20 cellular contexts compared by ENCODE assay signal in the genomic region with DNA sequence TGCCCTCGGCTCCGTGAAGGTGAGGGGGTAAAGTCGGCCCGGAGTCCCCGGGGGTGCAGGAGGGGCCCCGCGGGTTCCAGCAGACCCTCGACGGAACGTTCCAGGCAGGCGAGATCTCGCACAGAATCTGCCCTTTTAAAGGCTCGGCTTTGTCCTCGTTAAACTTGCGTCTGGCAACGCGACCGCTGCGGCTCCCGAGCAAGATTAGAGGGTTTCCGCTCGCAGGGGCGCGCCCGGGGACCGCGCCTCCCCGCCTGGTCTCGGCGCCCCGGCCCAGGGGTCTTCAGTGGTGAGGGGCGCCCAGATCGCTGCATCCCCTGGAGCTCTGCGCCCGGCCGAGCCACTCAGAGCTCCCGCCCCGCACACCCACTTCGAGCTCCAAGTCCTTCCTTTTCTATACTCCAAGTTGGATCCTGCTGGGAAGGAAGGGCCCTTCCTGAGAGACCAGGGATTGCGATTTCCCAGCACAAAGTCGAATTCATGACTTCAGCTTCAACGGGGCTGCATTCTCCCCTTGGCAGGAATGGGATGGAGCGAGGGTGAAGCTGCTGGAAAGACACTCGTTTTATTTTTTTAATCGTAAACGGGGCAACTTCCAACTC. TPM values are rescaled to one million over a fixed set of nuclear protein-coding genes. Genes with fewer than 3 reads are reported as not detected.
DNase-seq lines count a peak whose midpoint lies in the region; FAIRE-seq and TF ChIP-seq lines count a peak whose summit lies in the region.
"Had no signal": no experiment of that assay in that cellular context is flagged by ENCODE, and none has a peak within 500 bp of the region (broad histone marks: within the 10 kb centered on the region; RNA-seq: fewer than 3 reads in every experiment).

No MANE protein-coding gene starts in this region.

- no peak overlapping the region for H2AFZ ChIP-seq in keratinocyte (ENCODE audit: control insufficient read depth, low read length)

- H4K20me1 ChIP-seq in BLaER1 (0 out of 2 replicates have a peak, but pooled peaks cover 5% of the 10 kb centered on the region), keratinocyte (ENCODE audit: control insufficient read depth, extremely low read depth, insufficient read depth, low read length) (no peaks in the 10 kb centered on the region)

- H3K4me2 ChIP-seq in BLaER1: no peak overlapping the region
- H3K4me2 ChIP-seq in keratinocyte (ENCODE audit: control insufficient read depth, extremely low read depth, insufficient read depth, low read depth, low read length): peak overlapping the region; percentile 35

- peaks cover 2% of the 10 kb centered on the region for H3K4me1 Mint-ChIP-seq in progenitor cell of endocrine pancreas (ENCODE audit: low read depth)

- H3K9ac ChIP-seq in BLaER1: no peak overlapping the region
- no peak overlapping the region for H3K9ac ChIP-seq in adipocyte (ENCODE audit: low read length)
- H3K9ac ChIP-seq in keratinocyte (ENCODE audit: control insufficient read depth, extremely low read depth, insufficient read depth, low read length): no peak overlapping the region

- WGBS in esophagus squamous epithelium, 2 donors: 12 to 19% methylated on average over 6 to 13 of the region's 46 CpGs

- 0 out of 2 replicates have a peak, but pooled peaks cover 4% of the 10 kb centered on the region for H3K4me1 ChIP-seq in BLaER1
- no peaks in the 10 kb centered on the region for H3K4me1 ChIP-seq in adipocyte (ENCODE audit: control insufficient read depth, insufficient read depth, low read length)
- no peaks in the 10 kb centered on the region for H3K4me1 ChIP-seq in keratinocyte (ENCODE audit: control insufficient read depth, extremely low read depth, insufficient read depth, low read length)
- peaks cover 3 to 43% (median 6%) of the 10 kb centered on the region in 3 donors for H3K4me1 ChIP-seq in esophagus squamous epithelium
- H3K4me1 ChIP-seq: ascending aorta, foreskin keratinocyte had no signal

- intact Hi-C loops in esophagus squamous epithelium (cut with DNase I): no loop called here

- no peaks in the 10 kb centered on the region for H3K79me2 ChIP-seq in keratinocyte (ENCODE audit: control insufficient read depth, insufficient read depth, low read length)

- peak overlapping the region; percentile 28; the same call in 1 of the 2 replicates for H3K4me3 ChIP-seq in BLaER1
- no peak overlapping the region for H3K4me3 ChIP-seq in H7 (ENCODE audit: insufficient read depth, low read depth, low read length)
- peak overlapping the region; percentile 23 for H3K4me3 ChIP-seq in adipocyte (ENCODE audit: low read length)
- no peak overlapping the region for H3K4me3 ChIP-seq in keratinocyte (ENCODE audit: control insufficient read depth in 2 of 3, extremely low read depth in 1 of 3, insufficient read depth in 2 of 3, low read depth in 1 of 3, low read length in 3 of 3)
- H3K4me3 ChIP-seq in esophagus squamous epithelium: no peak overlapping the region
- H3K4me3 ChIP-seq: ascending aorta had no signal

- DNase-seq in H7 (peak; percentile 56), adipocyte (ENCODE audit: low read depth) (peak; percentile 9), keratinocyte (ENCODE audit: low read depth, low spot score) (no peak), esophagus squamous epithelium (lab: John Stamatoyannopoulos, UW) (no peak), progenitor cell of endocrine pancreas (ENCODE audit: low spot score, unreplicated experiment) (no peak), C1 segment of cervical spinal cord (lab: John Stamatoyannopoulos, UW) (no peak)
- no peak for DNase-seq in stimulated activated CD4-positive, alpha-beta T cell treated with anti-CD3 and anti-CD28 coated beads, Interleukin-4, amount 100 ng/mL, for 1 hour
- DNase-seq: dorsolateral prefrontal cortex; foreskin keratinocyte; HFFc6; KG1; NCI-H1694; NCI-H510A treated with DMSO at 0.1 percent for 48 hours; OCI-M1; stimulated activated CD4-positive, alpha-beta T cell treated with anti-CD3 and anti-CD28 coated beads, Interleukin-12 subunit alpha, Interleukin-12 subunit beta, amount 100 ng/mL, for 4 hours had no signal

- TF ChIP-seq POLR2A in esophagus squamous epithelium (IDR thresholded peaks at IDR 0.05): no peak

- no peak overlapping the region for H3K27ac Mint-ChIP-seq in progenitor cell of endocrine pancreas
- H3K27ac Mint-ChIP-seq: HFFc6 had no signal

- no peaks in the 10 kb centered on the region for H3K9me3 Mint-ChIP-seq in progenitor cell of endocrine pancreas (ENCODE audit: low read depth)

- H3K27ac ChIP-seq in BLaER1 (no peak overlapping the region), keratinocyte (ENCODE audit: control insufficient read depth, insufficient read depth, low read length) (no peak overlapping the region), esophagus squamous epithelium (no peak overlapping the region)
- H3K27ac ChIP-seq: ascending aorta, dorsolateral prefrontal cortex, foreskin keratinocyte, suprapubic skin had no signal

- no peak overlapping the region for H3K4me3 Mint-ChIP-seq in progenitor cell of endocrine pancreas (ENCODE audit: low read depth)

- no peaks in the 10 kb centered on the region for H3K36me3 Mint-ChIP-seq in progenitor cell of endocrine pancreas (ENCODE audit: insufficient read depth)

- H3K9me3 ChIP-seq in BLaER1: peaks cover 20% of the 10 kb centered on the region
- H3K9me3 ChIP-seq in adipocyte (ENCODE audit: control insufficient read depth, low read length): no peaks in the 10 kb centered on the region
- peaks cover 4% of the 10 kb centered on the region for H3K9me3 ChIP-seq in keratinocyte (ENCODE audit: control insufficient read depth, low read depth, low read length)
- no peaks in the 10 kb centered on the region for H3K9me3 ChIP-seq in esophagus squamous epithelium
- H3K9me3 ChIP-seq: ascending aorta, suprapubic skin had no signal

- H3K36me3 ChIP-seq in BLaER1 (no peaks in the 10 kb centered on the region), H7 (replicated peaks; ENCODE audit: control insufficient read depth, insufficient read depth, low read length) (no peaks in the 10 kb centered on the region), adipocyte (ENCODE audit: control insufficient read depth, insufficient read depth, low read length, severe bottlenecking) (no peaks in the 10 kb centered on the region), keratinocyte (ENCODE audit: control insufficient read depth in 2 of 2, extremely low read depth in 1 of 2, insufficient read depth in 2 of 2, low read length in 2 of 2) (no peaks in the 10 kb centered on the region), esophagus squamous epithelium (no peaks in the 10 kb centered on the region)
- H3K36me3 ChIP-seq: ascending aorta, suprapubic skin had no signal

- H3K9me1 ChIP-seq in keratinocyte (ENCODE audit: control insufficient read depth, extremely low read depth, insufficient read depth, low read length): no peaks in the 10 kb centered on the region

- H3K27me3 Mint-ChIP-seq in progenitor cell of endocrine pancreas: peaks cover 13% of the 10 kb centered on the region

- TF ChIP-seq CTCF in keratinocyte (optimal IDR thresholded peaks at IDR 0.05 in 1 of 3, IDR thresholded peaks at IDR 0.05 in 1 of 3, conservative IDR thresholded peaks at IDR 0.05 in 1 of 3; ENCODE audit: extremely low read depth in 1 of 3, insufficient read depth in 2 of 3, low read length in 3 of 3) (no peak), esophagus squamous epithelium (IDR thresholded peaks at IDR 0.05) (no peak), progenitor cell of endocrine pancreas (IDR thresholded peaks at IDR 0.05; ENCODE audit: unreplicated experiment) (no peak)

- FAIRE-seq in keratinocyte (lab: Jason Lieb, UNC): no peak

- H3K27me3 ChIP-seq in BLaER1 (peaks cover 68% of the 10 kb centered on the region), H7 (ENCODE audit: control insufficient read depth, insufficient read depth, low read length) (no peaks in the 10 kb centered on the region; the same call in 1 of the 2 replicates), adipocyte (replicated peaks; ENCODE audit: control insufficient read depth, insufficient read depth, low read length) (peaks cover 45% of the 10 kb centered on the region), keratinocyte (ENCODE audit: control insufficient read depth, extremely low read depth, insufficient read depth, low read length) (peaks cover 54% of the 10 kb centered on the region), esophagus squamous epithelium (peaks cover 0 to 80% (median 4%) of the 10 kb centered on the region in 4 donors)

- dilution Hi-C loops in keratinocyte (cut with MboI; ENCODE audit: extremely low pct_ligation_motif_present, low sequenced_read_pairs): no loop called here

RNA-seq across cellular contexts. Expression of gene PROP1, which starts 11.4 kb away (rescaled TPM):
- not detected in 2 replicates for total RNA-seq in H7 (2014; rRNA removed; shearing (Covaris generic))
- polyA plus RNA-seq in keratinocyte: not detected in 3 replicates
- polyA plus RNA-seq in keratinocyte (2011; ENCODE audit: low read depth): not detected
- polyA plus RNA-seq in keratinocyte (2011; cell fraction: cytosol; rRNA removed): not detected in 2 replicates
- polyA plus RNA-seq in keratinocyte (2011; cell fraction: nucleus; rRNA removed): not detected in 2 replicates
- polyA plus RNA-seq in keratinocyte (2012; ENCODE audit: low replicate concordance): not detected in 2 replicates
- polyA minus RNA-seq in keratinocyte: not detected in 3 replicates
- not detected for polyA minus RNA-seq in keratinocyte (2011; cell fraction: cytosol; rRNA and poly(A)+ RNA removed)
- not detected in 2 replicates for polyA minus RNA-seq in keratinocyte (2011; cell fraction: nucleus; rRNA and poly(A)+ RNA removed)
- total RNA-seq in esophagus squamous epithelium: not detected
- not detected in 2 replicates for total RNA-seq in progenitor cell of endocrine pancreas
- total RNA-seq: ascending aorta, foreskin keratinocyte, G401, HFFc6, mononuclear cell, suprapubic skin had no signal
- polyA plus RNA-seq: foreskin keratinocyte had no signal

Comparison
In these comparisons a context has a peak if more than half of its experiments do, and no peak if none do; other contexts are left out.
1. H3K4me3 ChIP-seq: peak in BLaER1 (single experiment) and adipocyte (single experiment); none in H7 (single experiment), keratinocyte (0 of 3) and esophagus squamous epithelium (0 of 4).
2. DNase-seq: peak in H7 (single experiment) and adipocyte (single experiment); none in keratinocyte (single experiment), stimulated activated CD4-positive, alpha-beta T cell treated with anti-CD3 and anti-CD28 coated beads, Interleukin-4, amount 100 ng/mL, for 1 hour (single experiment), esophagus squamous epithelium (single experiment), progenitor cell of endocrine pancreas (single experiment) and C1 segment of cervical spinal cord (0 of 14).